20 cellular contexts compared by ENCODE assay signal in the genomic region with DNA sequence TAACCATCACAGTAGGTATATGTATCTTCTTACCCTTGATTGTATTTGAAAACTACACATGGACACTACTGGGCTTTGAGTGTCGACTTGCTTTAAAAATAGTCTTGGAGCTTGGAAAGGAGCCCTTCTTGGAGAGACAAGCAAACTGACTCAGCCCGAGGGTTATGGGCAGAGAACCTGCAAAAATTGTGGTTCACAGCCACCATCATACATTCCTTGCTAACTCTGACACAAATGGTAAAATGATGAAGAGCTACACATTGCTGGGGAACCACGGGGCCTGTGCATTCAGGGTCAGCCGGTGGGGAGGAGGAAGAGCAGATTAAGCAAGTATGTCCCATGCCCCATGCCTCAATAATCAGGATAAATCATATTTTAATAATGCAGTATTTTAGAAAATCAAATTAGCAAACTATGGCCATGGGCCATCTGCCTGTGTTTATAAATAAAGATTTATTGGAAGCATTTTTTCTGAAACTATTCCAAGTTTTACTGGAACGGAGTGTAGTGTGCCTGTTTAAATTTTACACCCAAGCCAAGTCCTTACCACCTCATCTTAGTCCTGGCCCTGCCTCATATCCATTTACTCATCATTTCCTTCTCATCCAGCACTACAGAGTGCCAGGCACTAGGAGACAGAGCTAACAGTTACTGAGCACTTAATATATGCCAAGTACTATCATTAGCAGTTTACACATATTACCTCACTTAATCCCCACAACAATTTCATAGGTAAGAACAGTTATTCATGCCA.
DNase-seq lines count a peak whose midpoint lies in the region; ATAC-seq and TF ChIP-seq lines count a peak whose summit lies in the region.
"Had no signal": no experiment of that assay in that cellular context is flagged by ENCODE, and none has a peak within 500 bp of the region (broad histone marks: within the 10 kb centered on the region; RNA-seq: fewer than 3 reads in every experiment).

No MANE protein-coding gene starts in this region.

- no peak overlapping the region for H3K14ac ChIP-seq in H9 (ENCODE audit: insufficient read depth, low read length)

- peaks cover 37% of the 10 kb centered on the region for H3K4me1 ChIP-seq in CD4-positive, CD25-positive, alpha-beta regulatory T cell (ENCODE audit: control insufficient read depth, insufficient read depth, low read length, poor library complexity, severe bottlenecking)
- H3K4me1 ChIP-seq in OCI-LY3 (ENCODE audit: low read length) (peaks cover 71% of the 10 kb centered on the region), H9 (ENCODE audit: insufficient read depth, low read length) (no peaks in the 10 kb centered on the region)

- no peak overlapping the region for H2BK20ac ChIP-seq in H9 (ENCODE audit: low read depth, low read length, poor library complexity, severe bottlenecking)

- WGBS in H9 (ENCODE audit: extremely low coverage, insufficient read length, low lambda C conversion rate) = no CpG with 5 or more reads among the region's 5 CpGs

- H3K36me3 Mint-ChIP-seq in CD4-positive, CD25-positive, alpha-beta regulatory T cell = no peaks in the 10 kb centered on the region
- no peaks in the 10 kb centered on the region for H3K36me3 Mint-ChIP-seq in activated CD8-positive, alpha-beta T cell treated with anti-CD3 and anti-CD28 coated beads for 36 hours (ENCODE audit: low read depth)
- H3K36me3 Mint-ChIP-seq in H9 (ENCODE audit: insufficient read depth in 1 of 3, low read depth in 3 of 3) = no peaks in the 10 kb centered on the region
- H3K36me3 Mint-ChIP-seq: naive thymus-derived CD8-positive, alpha-beta T cell had no signal

- H2BK120ac ChIP-seq in H9 (ENCODE audit: low read depth, low read length, poor library complexity, severe bottlenecking) = no peak overlapping the region

- no peaks in the 10 kb centered on the region for H3K9me3 ChIP-seq in CD4-positive, CD25-positive, alpha-beta regulatory T cell (ENCODE audit: control insufficient read depth in 2 of 2, low read length in 2 of 2)
- H3K9me3 ChIP-seq in OCI-LY3 (ENCODE audit: insufficient read depth, low read length) (no peaks in the 10 kb centered on the region), H9 (ENCODE audit: control insufficient read depth, low read depth, low read length) (no peaks in the 10 kb centered on the region)

- H3K9me3 Mint-ChIP-seq in CD4-positive, CD25-positive, alpha-beta regulatory T cell = peaks cover 0 to 3% (median 0%) of the 10 kb centered on the region in 7 donors
- no peaks in the 10 kb centered on the region for H3K9me3 Mint-ChIP-seq in activated CD8-positive, alpha-beta T cell treated with anti-CD3 and anti-CD28 coated beads for 36 hours
- H3K9me3 Mint-ChIP-seq in H9 = no peaks in the 10 kb centered on the region
- H3K9me3 Mint-ChIP-seq: CD8-positive, alpha-beta memory T cell; GM23338; naive thymus-derived CD8-positive, alpha-beta T cell had no signal

- H3K79me2 ChIP-seq in OCI-LY3 (ENCODE audit: low read length) (no peaks in the 10 kb centered on the region), H9 (ENCODE audit: insufficient read depth, low read length) (no peaks in the 10 kb centered on the region)

- no peak for ATAC-seq in CD4-positive, CD25-positive, alpha-beta regulatory T cell (ENCODE audit: low read depth in 2 of 2)
- no peak for ATAC-seq in HG03354 (IDR thresholded peaks at IDR 0.05; ENCODE audit: poor library complexity, severe bottlenecking, unreplicated experiment)
- no peak for ATAC-seq in activated CD8-positive, alpha-beta T cell treated with anti-CD3 and anti-CD28 coated beads for 36 hours
- ATAC-seq: GM23338; K562; naive thymus-derived CD8-positive, alpha-beta T cell; Panc1 had no signal

- no peak overlapping the region for H4K8ac ChIP-seq in H9 (replicated peaks; ENCODE audit: insufficient read length, low read depth, low read length)

- H3K4ac ChIP-seq in H9 (ENCODE audit: low read depth, low read length) = no peak overlapping the region

- TF ChIP-seq CTCF in OCI-LY3 (IDR thresholded peaks at IDR 0.05; ENCODE audit: low read depth, low read length) (no peak), H9 (conservative IDR thresholded peaks at IDR 0.05) (no peak)
- no peak for TF ChIP-seq CTCF in activated CD8-positive, alpha-beta T cell treated with anti-CD3 and anti-CD28 coated beads for 36 hours (IDR thresholded peaks at IDR 0.05)

- no peak overlapping the region for H2BK12ac ChIP-seq in H9 (ENCODE audit: insufficient read length, low read depth, low read length)

- no peak overlapping the region for H4K5ac ChIP-seq in H9 (ENCODE audit: insufficient read length, low read depth, low read length)

- CTCF ChIA-PET in activated CD8-positive, alpha-beta T cell treated with anti-CD3 and anti-CD28 coated beads for 36 hours (lab: Charles Lee) = no interaction called here

- POLR2A ChIA-PET in activated CD8-positive, alpha-beta T cell treated with anti-CD3 and anti-CD28 coated beads for 36 hours (lab: Charles Lee) = no interaction called here

- H2AFZ ChIP-seq in OCI-LY3 (ENCODE audit: low read depth, low read length) (no peak overlapping the region), H9 (ENCODE audit: low read length) (no peak overlapping the region)
- H2AFZ ChIP-seq: GM23338 had no signal

- H3K27me3 Mint-ChIP-seq in CD4-positive, CD25-positive, alpha-beta regulatory T cell = no peaks in the 10 kb centered on the region
- H3K27me3 Mint-ChIP-seq in activated CD8-positive, alpha-beta T cell treated with anti-CD3 and anti-CD28 coated beads for 36 hours = no peaks in the 10 kb centered on the region
- H3K27me3 Mint-ChIP-seq in H9 (ENCODE audit: low read depth) = no peaks in the 10 kb centered on the region

- no peaks in the 10 kb centered on the region for H3K36me3 ChIP-seq in CD4-positive, CD25-positive, alpha-beta regulatory T cell (ENCODE audit: control insufficient read depth, insufficient read depth, low read length)
- H3K36me3 ChIP-seq in OCI-LY3 (replicated peaks; ENCODE audit: low read depth, low read length) = no peaks in the 10 kb centered on the region

- no peak overlapping the region for H3K4me3 ChIP-seq in CD4-positive, CD25-positive, alpha-beta regulatory T cell (ENCODE audit: low read depth, low read length)
- no peak overlapping the region; the same call in 1 of the 2 replicates for H3K4me3 ChIP-seq in OCI-LY3 (ENCODE audit: low read length)
- H3K4me3 ChIP-seq: GM23338, K562 had no signal

- intact Hi-C loops in activated CD8-positive, alpha-beta T cell treated with anti-CD3 and anti-CD28 coated beads for 36 hours (cut with micrococcal nuclease) = no loop called here

- H3K27ac ChIP-seq in CD4-positive, CD25-positive, alpha-beta regulatory T cell (ENCODE audit: insufficient read depth, low read length, poor library complexity, severe bottlenecking) = no peak overlapping the region
- peak overlapping the region; percentile 93 for H3K27ac ChIP-seq in OCI-LY3 (ENCODE audit: low read length)
- no peak overlapping the region for H3K27ac ChIP-seq in H9 (ENCODE audit: insufficient read length, low read depth, low read length)

- no peak overlapping the region for H2AK5ac ChIP-seq in H9 (ENCODE audit: insufficient read length, low read length)

- peak; percentile 78 for DNase-seq in AG08395 (ENCODE audit: low spot score)
- no peak for DNase-seq in CD4-positive, CD25-positive, alpha-beta regulatory T cell
- DNase-seq in fibroblast of peridontal ligament (ENCODE audit: extremely low read depth) = peak; percentile 89
- no peak for DNase-seq in NCI-H2081 (lab: John Stamatoyannopoulos, UW)
- no peak for DNase-seq in activated CD8-positive, alpha-beta T cell treated with anti-CD3 and anti-CD28 coated beads for 36 hours
- no peak for DNase-seq in H9
- DNase-seq: activated CD4-positive, alpha-beta T cell treated with anti-CD3 and anti-CD28 coated beads for 1 hour; activated gamma-delta T cell; CD8-positive, alpha-beta memory T cell; cerebellar nuclear complex; left cardiac atrium; naive thymus-derived CD8-positive, alpha-beta T cell; NCI-H1417 treated with DMSO at 0.1 percent for 48 hours; NCI-H510A; SW 1271 had no signal

- H3K27me3 ChIP-seq in CD4-positive, CD25-positive, alpha-beta regulatory T cell (ENCODE audit: control insufficient read depth, insufficient read depth, low read length) = no peaks in the 10 kb centered on the region
- no peaks in the 10 kb centered on the region for H3K27me3 ChIP-seq in OCI-LY3 (ENCODE audit: low read depth, low read length)
- H3K27me3 ChIP-seq in H9 (ENCODE audit: insufficient read depth, low read length) = no peaks in the 10 kb centered on the region

- H4K91ac ChIP-seq in H9 (ENCODE audit: insufficient read length, low read depth, low read length) = no peak overlapping the region

- H3K18ac ChIP-seq in H9 (ENCODE audit: insufficient read length, low read depth, low read length) = no peak overlapping the region

- H3K56ac ChIP-seq in H9 (ENCODE audit: insufficient read length, low read depth, low read length) = no peak overlapping the region

- H3K4me3 Mint-ChIP-seq in CD4-positive, CD25-positive, alpha-beta regulatory T cell = no peak overlapping the region
- no peak overlapping the region for H3K4me3 Mint-ChIP-seq in activated CD8-positive, alpha-beta T cell treated with anti-CD3 and anti-CD28 coated beads for 36 hours
- no peak overlapping the region for H3K4me3 Mint-ChIP-seq in H9
- H3K4me3 Mint-ChIP-seq: CD8-positive, alpha-beta memory T cell; GM23338; naive thymus-derived CD8-positive, alpha-beta T cell had no signal

- peak overlapping the region; percentile 65 for H3K4me2 ChIP-seq in OCI-LY3 (ENCODE audit: low read length)
- no peak overlapping the region for H3K4me2 ChIP-seq in H9 (ENCODE audit: insufficient read depth, insufficient read length, low read length)
- H3K4me2 ChIP-seq: GM23338 had no signal

- H3K23ac ChIP-seq in H9 (ENCODE audit: insufficient read length, low read depth, low read length) = no peak overlapping the region

- peaks cover 25 to 50% (median 33%) of the 10 kb centered on the region in 4 donors for H3K4me1 Mint-ChIP-seq in CD4-positive, CD25-positive, alpha-beta regulatory T cell
- peaks cover 20% of the 10 kb centered on the region for H3K4me1 Mint-ChIP-seq in activated CD8-positive, alpha-beta T cell treated with anti-CD3 and anti-CD28 coated beads for 36 hours (ENCODE audit: low read depth)
- H3K4me1 Mint-ChIP-seq in H9 = no peaks in the 10 kb centered on the region
- H3K4me1 Mint-ChIP-seq: GM23338 had no signal

- H3K9ac ChIP-seq in OCI-LY3 (ENCODE audit: low read length) (peak overlapping the region; percentile 62; the same call in 1 of the 2 replicates), H9 (ENCODE audit: extremely low read depth, insufficient read length, low read length) (no peak overlapping the region)

- no peak overlapping the region for H2BK15ac ChIP-seq in H9 (ENCODE audit: low read depth, low read length)

- no peaks in the 10 kb centered on the region for H3K23me2 ChIP-seq in H9 (ENCODE audit: insufficient read length, low read depth, low read length, poor library complexity, severe bottlenecking)

- no peaks in the 10 kb centered on the region for H3K79me1 ChIP-seq in H9 (ENCODE audit: insufficient read depth, low read depth, low read length, poor library complexity, severe bottlenecking)

- peak overlapping the region in 2 of 3 donors; percentile 51 to 98 for H3K27ac Mint-ChIP-seq in CD4-positive, CD25-positive, alpha-beta regulatory T cell
- no peak overlapping the region for H3K27ac Mint-ChIP-seq in activated CD8-positive, alpha-beta T cell treated with anti-CD3 and anti-CD28 coated beads for 36 hours
- no peak overlapping the region for H3K27ac Mint-ChIP-seq in H9
- H3K27ac Mint-ChIP-seq: CD8-positive, alpha-beta memory T cell; GM23338 had no signal

- H3T11ph ChIP-seq in H9 (ENCODE audit: low read length) = no peak overlapping the region

- H2BK5ac ChIP-seq in H9 (ENCODE audit: insufficient read length, low read length) = no peak overlapping the region

- no peaks in the 10 kb centered on the region for H4K20me1 ChIP-seq in OCI-LY3 (ENCODE audit: insufficient read depth, low read length)
- H4K20me1 ChIP-seq in H9 (ENCODE audit: control insufficient read depth, insufficient read depth, insufficient read length) = no peaks in the 10 kb centered on the region

Comparison
In these comparisons a context has a peak if more than half of its experiments do, and no peak if none do; other contexts are left out.
1. DNase-seq: peak in AG08395 (single experiment) and fibroblast of peridontal ligament (single experiment); none in CD4-positive, CD25-positive, alpha-beta regulatory T cell (0 of 3), NCI-H2081 (0 of 2), activated CD8-positive, alpha-beta T cell treated with anti-CD3 and anti-CD28 coated beads for 36 hours (single experiment) and H9 (single experiment).
2. H3K27ac Mint-ChIP-seq: peak in CD4-positive, CD25-positive, alpha-beta regulatory T cell (2 of 3); none in activated CD8-positive, alpha-beta T cell treated with anti-CD3 and anti-CD28 coated beads for 36 hours (single experiment) and H9 (0 of 3).